ENCODE assay signal across 10 cellular contexts in the genomic region with DNA sequence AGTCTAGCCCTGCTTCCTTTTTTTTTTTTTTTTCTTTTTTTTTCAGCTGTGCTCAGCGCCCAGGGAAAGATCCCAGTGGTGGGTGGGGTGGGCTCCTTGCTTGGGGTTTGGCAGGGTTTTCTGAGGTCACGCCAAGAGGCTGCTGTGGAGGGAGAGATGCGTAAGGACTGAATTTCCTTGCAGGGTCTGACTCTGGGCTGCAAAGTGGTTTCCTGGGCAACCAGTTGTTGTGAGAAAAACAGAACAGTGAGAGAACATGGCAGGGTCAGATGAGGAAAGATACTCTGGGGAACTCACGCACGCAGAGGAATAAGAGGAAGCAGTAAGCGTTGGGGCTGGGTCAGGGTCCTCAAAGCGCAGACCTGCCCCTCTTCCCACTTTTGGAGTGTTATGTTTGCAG.
DNase-seq lines count a peak whose midpoint lies in the region; ATAC-seq and TF ChIP-seq lines count a peak whose summit lies in the region.
"Had no signal": no experiment of that assay in that cellular context is flagged by ENCODE, and none has a peak within 500 bp of the region (broad histone marks: within the 10 kb centered on the region; RNA-seq: fewer than 3 reads in every experiment).

No MANE protein-coding gene starts in this region.

- H3K27ac Mint-ChIP-seq in activated naive CD8-positive, alpha-beta T cell treated with anti-CD3 and anti-CD28 coated beads for 36 hours, result peak overlapping the region; percentile 9
- no peak overlapping the region for H3K27ac Mint-ChIP-seq in activated naive CD8-positive, alpha-beta T cell treated with anti-CD3 and anti-CD28 coated beads, Interleukin-2, amount 50 U/mL, for 24 hours
- H3K27ac Mint-ChIP-seq in dendritic cell treated with granulocyte-macrophage colony-stimulating factor and Interleukin-4, amounts not matched to agents 40 ng/mL and 50 ng/mL, for 4 days, result peak overlapping the region; percentile 48
- H3K27ac Mint-ChIP-seq: GM23338 had no signal

- peaks cover 28% of the 10 kb centered on the region for H3K4me1 Mint-ChIP-seq in activated naive CD8-positive, alpha-beta T cell treated with anti-CD3 and anti-CD28 coated beads for 36 hours
- peaks cover 33% of the 10 kb centered on the region for H3K4me1 Mint-ChIP-seq in activated naive CD8-positive, alpha-beta T cell treated with anti-CD3 and anti-CD28 coated beads, Interleukin-2, amount 50 U/mL, for 24 hours
- H3K4me1 Mint-ChIP-seq in dendritic cell treated with granulocyte-macrophage colony-stimulating factor and Interleukin-4, amounts not matched to agents 40 ng/mL and 50 ng/mL, for 4 days (ENCODE audit: low read depth), result peaks cover 12% of the 10 kb centered on the region
- H3K4me1 Mint-ChIP-seq: GM23338 had no signal

- peaks cover 12% of the 10 kb centered on the region for H3K36me3 Mint-ChIP-seq in activated naive CD8-positive, alpha-beta T cell treated with anti-CD3 and anti-CD28 coated beads for 36 hours
- H3K36me3 Mint-ChIP-seq in activated naive CD8-positive, alpha-beta T cell treated with anti-CD3 and anti-CD28 coated beads, Interleukin-2, amount 50 U/mL, for 24 hours (ENCODE audit: low read depth), result peaks cover 12% of the 10 kb centered on the region
- H3K36me3 Mint-ChIP-seq in dendritic cell treated with granulocyte-macrophage colony-stimulating factor and Interleukin-4, amounts not matched to agents 40 ng/mL and 50 ng/mL, for 4 days (ENCODE audit: low read depth), result no peaks in the 10 kb centered on the region

- WGBS in upper lobe of left lung, 2 donors, result 14 to 18% methylated on average over 6 to 7 of the region's 7 CpGs

- H3K9me3 Mint-ChIP-seq in activated naive CD8-positive, alpha-beta T cell treated with anti-CD3 and anti-CD28 coated beads for 36 hours, result peaks cover 17% of the 10 kb centered on the region
- H3K9me3 Mint-ChIP-seq in activated naive CD8-positive, alpha-beta T cell treated with anti-CD3 and anti-CD28 coated beads, Interleukin-2, amount 50 U/mL, for 24 hours, result peaks cover 21% of the 10 kb centered on the region
- peaks cover 16% of the 10 kb centered on the region for H3K9me3 Mint-ChIP-seq in dendritic cell treated with granulocyte-macrophage colony-stimulating factor and Interleukin-4, amounts not matched to agents 40 ng/mL and 50 ng/mL, for 4 days

- H3K4me1 ChIP-seq in upper lobe of left lung, result no peaks in the 10 kb centered on the region

- H3K36me3 ChIP-seq in upper lobe of left lung, result no peaks in the 10 kb centered on the region
- H3K36me3 ChIP-seq: thoracic aorta had no signal

- TF ChIP-seq POLR2A in upper lobe of left lung (IDR thresholded peaks at IDR 0.05), result no peak

- H3K4me3 ChIP-seq in upper lobe of left lung, result no peak overlapping the region
- H3K4me3 ChIP-seq: GM23338, thoracic aorta had no signal

- no peak overlapping the region for H3K27ac ChIP-seq in upper lobe of left lung
- H3K27ac ChIP-seq: thoracic aorta had no signal

- H3K4me3 Mint-ChIP-seq in activated naive CD8-positive, alpha-beta T cell treated with anti-CD3 and anti-CD28 coated beads for 36 hours, result no peak overlapping the region
- H3K4me3 Mint-ChIP-seq in activated naive CD8-positive, alpha-beta T cell treated with anti-CD3 and anti-CD28 coated beads, Interleukin-2, amount 50 U/mL, for 24 hours, result no peak overlapping the region
- no peak overlapping the region for H3K4me3 Mint-ChIP-seq in dendritic cell treated with granulocyte-macrophage colony-stimulating factor and Interleukin-4, amounts not matched to agents 40 ng/mL and 50 ng/mL, for 4 days
- H3K4me3 Mint-ChIP-seq: GM23338 had no signal

- no peak for DNase-seq in activated naive CD8-positive, alpha-beta T cell treated with anti-CD3 and anti-CD28 coated beads for 36 hours
- no peak for DNase-seq in activated naive CD8-positive, alpha-beta T cell treated with anti-CD3 and anti-CD28 coated beads, Interleukin-2, amount 50 U/mL, for 24 hours
- DNase-seq in lung microvascular endothelial cell (ENCODE audit: low read depth in 2 of 2), result peak; percentile 17 to 18
- DNase-seq in upper lobe of left lung, result peak in 1 of 2 donors; percentile 46
- no peak for DNase-seq in activated CD4-positive, alpha-beta T cell treated with anti-CD3 and anti-CD28 coated beads for 48 hours

- ATAC-seq in activated naive CD8-positive, alpha-beta T cell treated with anti-CD3 and anti-CD28 coated beads, Interleukin-2, amount 50 U/mL, for 24 hours, result no peak
- ATAC-seq in upper lobe of left lung (ENCODE audit: low FRiP score in 2 of 2) (peak; percentile 69 to 93), HG03571 (IDR thresholded peaks at IDR 0.05; ENCODE audit: unreplicated experiment) (no peak), GM18870 (IDR thresholded peaks at IDR 0.05; ENCODE audit: unreplicated experiment) (no peak)
- ATAC-seq: GM23338 had no signal

- peaks cover 0 to 1% (median 0%) of the 10 kb centered on the region in 4 donors for H3K27me3 ChIP-seq in upper lobe of left lung

- TF ChIP-seq CTCF in upper lobe of left lung (IDR thresholded peaks at IDR 0.05), result no peak

- H3K9me3 ChIP-seq in upper lobe of left lung, result peaks cover 3 to 13% (median 7%) of the 10 kb centered on the region in 4 donors

- peaks cover 40% of the 10 kb centered on the region for H3K27me3 Mint-ChIP-seq in activated naive CD8-positive, alpha-beta T cell treated with anti-CD3 and anti-CD28 coated beads for 36 hours
- peaks cover 38% of the 10 kb centered on the region for H3K27me3 Mint-ChIP-seq in activated naive CD8-positive, alpha-beta T cell treated with anti-CD3 and anti-CD28 coated beads, Interleukin-2, amount 50 U/mL, for 24 hours
- H3K27me3 Mint-ChIP-seq in dendritic cell treated with granulocyte-macrophage colony-stimulating factor and Interleukin-4, amounts not matched to agents 40 ng/mL and 50 ng/mL, for 4 days, result peaks cover 30% of the 10 kb centered on the region

- peak in 2 of 4 donors; percentile 70 to 90 for TF ChIP-seq EP300 in upper lobe of left lung (IDR thresholded peaks at IDR 0.05)

- intact Hi-C loops in dendritic cell treated with granulocyte-macrophage colony-stimulating factor and Interleukin-4, amounts not matched to agents 40 ng/mL and 50 ng/mL, for 4 days (cut with micrococcal nuclease), result loop anchor here (1.0 kb wide), 1 partner anchor 33 kb away; no protein-coding TSS in a partner anchor

Comparison
In these comparisons a context has a peak if more than half of its experiments do, and no peak if none do; other contexts are left out.
1. DNase-seq: peak in lung microvascular endothelial cell (2 of 2); none in activated naive CD8-positive, alpha-beta T cell treated with anti-CD3 and anti-CD28 coated beads for 36 hours (single experiment), activated naive CD8-positive, alpha-beta T cell treated with anti-CD3 and anti-CD28 coated beads, Interleukin-2, amount 50 U/mL, for 24 hours (single experiment) and activated CD4-positive, alpha-beta T cell treated with anti-CD3 and anti-CD28 coated beads for 48 hours (single experiment).
2. ATAC-seq: peak in upper lobe of left lung (2 of 2); none in activated naive CD8-positive, alpha-beta T cell treated with anti-CD3 and anti-CD28 coated beads, Interleukin-2, amount 50 U/mL, for 24 hours (single experiment), HG03571 (single experiment) and GM18870 (single experiment).